ENCODE assay signal across 8 cellular contexts in the genomic region with DNA sequence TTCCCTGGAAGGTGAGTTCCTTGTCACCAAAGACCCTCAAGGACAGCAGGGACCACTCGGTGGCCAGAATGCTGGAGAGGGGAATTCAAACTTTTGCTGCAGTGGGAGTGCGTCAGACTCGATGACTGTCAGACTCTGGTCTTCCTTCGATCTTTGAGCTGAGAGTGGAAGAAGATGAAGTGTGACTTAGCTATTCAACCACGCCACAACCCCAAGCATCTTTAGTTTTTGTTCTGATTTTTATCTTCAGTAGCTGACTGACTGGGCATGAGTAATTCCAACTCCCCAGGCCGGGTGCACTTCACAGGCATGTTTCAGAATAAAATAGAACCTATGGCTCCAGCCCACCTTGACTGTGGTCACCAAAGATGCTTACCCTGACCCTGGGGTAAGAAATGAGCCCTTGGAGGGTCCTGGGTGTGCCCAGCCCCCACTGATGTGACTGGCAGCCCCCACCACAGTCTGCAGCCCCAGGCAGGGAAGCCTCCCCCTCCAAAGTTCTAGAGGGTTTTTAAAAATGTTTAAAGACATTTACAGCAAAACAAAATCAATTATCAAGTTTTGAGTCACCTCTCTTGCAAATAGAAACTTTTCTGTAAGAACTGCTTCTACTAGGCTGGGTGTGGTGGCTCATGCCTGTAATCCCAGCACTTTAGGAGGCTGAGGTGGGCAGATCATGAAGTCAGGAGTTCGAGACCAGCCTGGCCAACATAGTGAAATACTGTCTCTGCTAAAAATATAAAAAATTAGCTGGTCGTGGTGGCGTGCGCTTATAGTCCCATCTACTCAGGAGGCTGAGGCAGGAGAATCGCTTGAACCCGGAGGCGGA. TPM values are rescaled to one million over a fixed set of nuclear protein-coding genes. Genes with fewer than 3 reads are reported as not detected.
DNase-seq lines count a peak whose midpoint lies in the region; ATAC-seq and TF ChIP-seq lines count a peak whose summit lies in the region.

No MANE protein-coding gene starts in this region.

- POLR2A ChIA-PET in HEK293 (lab: Yijun Ruan, JAX) = interaction anchor here (0.8 to 2.3 kb wide), 2 partner anchors 25 to 1365 kb away, joined by 3 to 12 read pairs; partner anchors contain the start of gene YWHAQ
- POLR2A ChIA-PET in activated CD4-positive, alpha-beta T cell treated with anti-CD3 and anti-CD28 coated beads, Interleukin-2, amount 10 ng/mL, durations not matched to agents 7 days and 5 days (lab: Charles Lee) = interaction anchor here (1.0 to 2.2 kb wide), 3 partner anchors 25 to 100 kb away, joined by 3 to 9 read pairs (median 7); partner anchors contain the start of genes ADAM17 and YWHAQ

- H3K36me3 ChIP-seq in HEK293 (ENCODE audit: control insufficient read depth in 2 of 2, insufficient read depth in 1 of 2, low read length in 2 of 2) (no peaks in the 10 kb centered on the region), neuronal stem cell (replicated peaks in 1 of 2; ENCODE audit: control insufficient read depth in 2 of 2, insufficient read depth in 2 of 2, low read length in 2 of 2) (no peaks in the 10 kb centered on the region), body of pancreas (replicated peaks in 1 of 2; ENCODE audit: insufficient read depth in 1 of 2, low read depth in 2 of 2) (no peaks in the 10 kb centered on the region)

- peak; percentile 77 for DNase-seq in AG20443 (ENCODE audit: low spot score)
- peak; percentile 59 for DNase-seq in activated CD4-positive, alpha-beta T cell treated with anti-CD3 and anti-CD28 coated beads, Interleukin-2, amount 10 ng/mL, durations not matched to agents 7 days and 5 days
- no peak for DNase-seq in memory B cell (ENCODE audit: low spot score in 2 of 2)
- DNase-seq in NCI-H510A treated with DMSO at 0.1 percent for 48 hours (lab: John Stamatoyannopoulos, UW) = no peak
- no peak for DNase-seq in NCI-H2107 (lab: John Stamatoyannopoulos, UW)
- no peak for DNase-seq in neuronal stem cell (ENCODE audit: low spot score)
- no peak for DNase-seq in body of pancreas

- H3K4ac ChIP-seq in neuronal stem cell (ENCODE audit: low read length) = no peak overlapping the region

- intact Hi-C loops in body of pancreas (cut with DNase I) = no loop called here

- no peak overlapping the region for H3K4me3 Mint-ChIP-seq in activated CD4-positive, alpha-beta T cell treated with anti-CD3 and anti-CD28 coated beads, Interleukin-2, amount 10 ng/mL, durations not matched to agents 7 days and 5 days
- H3K4me3 Mint-ChIP-seq in memory B cell = peak overlapping the region; percentile 49

- no peak overlapping the region for H3K9ac ChIP-seq in neuronal stem cell (ENCODE audit: low read depth, low read length, poor library complexity)

- ATAC-seq in memory B cell (ENCODE audit: low read depth) (no peak), body of pancreas (no peak)

- no peak for TF ChIP-seq POLR2A in body of pancreas (IDR thresholded peaks at IDR 0.05)

- no peak overlapping the region for H3K14ac ChIP-seq in neuronal stem cell (ENCODE audit: low read length)

- H2AFZ ChIP-seq in neuronal stem cell (ENCODE audit: low read length) = no peak overlapping the region

- H3K9me3 ChIP-seq in HEK293 (ENCODE audit: control insufficient read depth, insufficient read depth, low read depth, low read length) (no peaks in the 10 kb centered on the region), neuronal stem cell (replicated peaks in 1 of 2; ENCODE audit: control insufficient read depth in 2 of 2, insufficient read depth in 1 of 2, low read depth in 1 of 2, low read length in 2 of 2) (no peaks in the 10 kb centered on the region), body of pancreas (no peaks in the 10 kb centered on the region)

- H3K4me3 ChIP-seq in HEK293 (ENCODE audit: low read depth, low read length) (no peak overlapping the region), neuronal stem cell (ENCODE audit: low read length in 2 of 2) (no peak overlapping the region), body of pancreas (no peak overlapping the region)

- no peak overlapping the region for H3K23ac ChIP-seq in neuronal stem cell (ENCODE audit: low read depth, low read length, poor library complexity)

- H3K27ac ChIP-seq in HEK293 (ENCODE audit: extremely low read depth, low read depth, low read length) (no peak overlapping the region), neuronal stem cell (replicated peaks; ENCODE audit: low read length) (no peak overlapping the region), body of pancreas (no peak overlapping the region)

- H2BK12ac ChIP-seq in neuronal stem cell (ENCODE audit: low read length) = no peak overlapping the region

- H3K27ac Mint-ChIP-seq in activated CD4-positive, alpha-beta T cell treated with anti-CD3 and anti-CD28 coated beads, Interleukin-2, amount 10 ng/mL, durations not matched to agents 7 days and 5 days = peak overlapping the region; percentile 85
- H3K27ac Mint-ChIP-seq in memory B cell = no peak overlapping the region

- H4K8ac ChIP-seq in neuronal stem cell (ENCODE audit: low read depth, low read length) = no peak overlapping the region

- CTCF ChIA-PET in HEK293 (lab: Yijun Ruan, JAX) = no interaction called here
- CTCF ChIA-PET in activated CD4-positive, alpha-beta T cell treated with anti-CD3 and anti-CD28 coated beads, Interleukin-2, amount 10 ng/mL, durations not matched to agents 7 days and 5 days (lab: Charles Lee) = interaction anchor here (0.8 to 3.0 kb wide), 8 partner anchors 9 to 79 kb away, joined by 3 to 15 read pairs (median 4); partner anchors contain the start of gene YWHAQ

- no peak overlapping the region for H2BK15ac ChIP-seq in neuronal stem cell (ENCODE audit: low read length)

- no peaks in the 10 kb centered on the region for H3K36me3 Mint-ChIP-seq in activated CD4-positive, alpha-beta T cell treated with anti-CD3 and anti-CD28 coated beads, Interleukin-2, amount 10 ng/mL, durations not matched to agents 7 days and 5 days (ENCODE audit: low read depth)
- H3K36me3 Mint-ChIP-seq in memory B cell = no peaks in the 10 kb centered on the region

- no peak overlapping the region for H2BK5ac ChIP-seq in neuronal stem cell (ENCODE audit: low read length)

- no peaks in the 10 kb centered on the region for H3K27me3 ChIP-seq in neuronal stem cell (ENCODE audit: control insufficient read depth in 3 of 3, insufficient read depth in 3 of 3, low read depth in 1 of 3, low read length in 3 of 3)
- H3K27me3 ChIP-seq in body of pancreas = no peaks in the 10 kb centered on the region

- H3K79me1 ChIP-seq in neuronal stem cell (ENCODE audit: low read depth, low read length) = no peaks in the 10 kb centered on the region

- H2BK120ac ChIP-seq in neuronal stem cell (ENCODE audit: low read depth, low read length) = no peak overlapping the region

- no peak overlapping the region for H4K91ac ChIP-seq in neuronal stem cell (ENCODE audit: low read depth, low read length, poor library complexity)

- H2AK5ac ChIP-seq in neuronal stem cell (ENCODE audit: low read depth, low read length) = no peak overlapping the region

- H3K27me3 Mint-ChIP-seq in activated CD4-positive, alpha-beta T cell treated with anti-CD3 and anti-CD28 coated beads, Interleukin-2, amount 10 ng/mL, durations not matched to agents 7 days and 5 days = peaks cover 10% of the 10 kb centered on the region
- peaks cover 12% of the 10 kb centered on the region for H3K27me3 Mint-ChIP-seq in memory B cell

- H3K9me3 Mint-ChIP-seq in activated CD4-positive, alpha-beta T cell treated with anti-CD3 and anti-CD28 coated beads, Interleukin-2, amount 10 ng/mL, durations not matched to agents 7 days and 5 days = peaks cover 6% of the 10 kb centered on the region
- H3K9me3 Mint-ChIP-seq in memory B cell = peaks cover 5% of the 10 kb centered on the region

- H3K4me2 ChIP-seq in neuronal stem cell (ENCODE audit: insufficient read depth, low read length, poor library complexity, severe bottlenecking) = no peak overlapping the region

- H3K4me1 ChIP-seq in HEK293 (ENCODE audit: control insufficient read depth, insufficient read depth, low read length) (peaks cover 11% of the 10 kb centered on the region), neuronal stem cell (ENCODE audit: control insufficient read depth in 2 of 2, insufficient read depth in 1 of 2, low read depth in 1 of 2, low read length in 2 of 2) (peaks cover 3 to 9% of the 10 kb centered on the region in 2 donors), body of pancreas (peaks cover 6% of the 10 kb centered on the region)

- no peak for TF ChIP-seq CTCF in HEK293 (tag by site-specific recombination; IDR thresholded peaks at IDR 0.05)
- TF ChIP-seq CTCF in body of pancreas (IDR thresholded peaks at IDR 0.05) = no peak

- WGBS in neuronal stem cell (ENCODE audit: extremely low coverage in 2 of 2, insufficient read length in 2 of 2, insufficient replicate concordance in 1 of 2), 2 donors = no CpG with 5 or more reads among the region's 13 CpGs
- 78 to 84% methylated on average over 13 of the region's 13 CpGs for WGBS in body of pancreas, 2 donors

- H3K18ac ChIP-seq in neuronal stem cell (ENCODE audit: low read length) = no peak overlapping the region

- H3K4me1 Mint-ChIP-seq in activated CD4-positive, alpha-beta T cell treated with anti-CD3 and anti-CD28 coated beads, Interleukin-2, amount 10 ng/mL, durations not matched to agents 7 days and 5 days = peaks cover 41% of the 10 kb centered on the region
- H3K4me1 Mint-ChIP-seq in memory B cell = peaks cover 18% of the 10 kb centered on the region

TF ChIP-seq in HEK293, 187 proteins besides CTCF, POLR2A, EP300 and RAD21:
- TF ChIP-seq ZNF433 (tag by site-specific recombination; IDR thresholded peaks at IDR 0.05; ENCODE audit: low read depth) = no peak
- 0 out of 2 replicates have a peak, but pooled peaks have one; percentile 6 for TF ChIP-seq ZFHX2 (tag by site-specific recombination; conservative IDR thresholded peaks at IDR 0.05)
- no peak for TF ChIP-seq ZNF302 (tag by site-specific recombination; IDR thresholded peaks at IDR 0.05; ENCODE audit: low read depth)
TF ChIP-seq in HEK293: peak in this region for 1.

RNA-seq across cellular contexts. Expression of gene YWHAQ, which starts 24.9 kb away (rescaled TPM):
- 100 to 1,000 TPM; 308 to 322 TPM for total RNA-seq in activated CD4-positive, alpha-beta T cell treated with anti-CD3 and anti-CD28 coated beads, Interleukin-2, amount 10 ng/mL, durations not matched to agents 7 days and 5 days
- polyA plus RNA-seq in neuronal stem cell (2013, experiment 1 of 2) = 433 TPM
- 430 TPM for polyA plus RNA-seq in neuronal stem cell (2013, experiment 2 of 2)
- total RNA-seq in body of pancreas = 100 to 1,000 TPM in 1 of 2 donors, 10 to 100 TPM in 1; 69.2 to 132 TPM

Comparison
In these comparisons a context has a peak if more than half of its experiments do, and no peak if none do; other contexts are left out.
1. DNase-seq: peak in AG20443 (single experiment) and activated CD4-positive, alpha-beta T cell treated with anti-CD3 and anti-CD28 coated beads, Interleukin-2, amount 10 ng/mL, durations not matched to agents 7 days and 5 days (single experiment); none in memory B cell (0 of 2), NCI-H510A treated with DMSO at 0.1 percent for 48 hours (single experiment), NCI-H2107 (single experiment), neuronal stem cell (single experiment) and body of pancreas (0 of 4).